13 cellular contexts compared by ENCODE assay signal in the genomic region with DNA sequence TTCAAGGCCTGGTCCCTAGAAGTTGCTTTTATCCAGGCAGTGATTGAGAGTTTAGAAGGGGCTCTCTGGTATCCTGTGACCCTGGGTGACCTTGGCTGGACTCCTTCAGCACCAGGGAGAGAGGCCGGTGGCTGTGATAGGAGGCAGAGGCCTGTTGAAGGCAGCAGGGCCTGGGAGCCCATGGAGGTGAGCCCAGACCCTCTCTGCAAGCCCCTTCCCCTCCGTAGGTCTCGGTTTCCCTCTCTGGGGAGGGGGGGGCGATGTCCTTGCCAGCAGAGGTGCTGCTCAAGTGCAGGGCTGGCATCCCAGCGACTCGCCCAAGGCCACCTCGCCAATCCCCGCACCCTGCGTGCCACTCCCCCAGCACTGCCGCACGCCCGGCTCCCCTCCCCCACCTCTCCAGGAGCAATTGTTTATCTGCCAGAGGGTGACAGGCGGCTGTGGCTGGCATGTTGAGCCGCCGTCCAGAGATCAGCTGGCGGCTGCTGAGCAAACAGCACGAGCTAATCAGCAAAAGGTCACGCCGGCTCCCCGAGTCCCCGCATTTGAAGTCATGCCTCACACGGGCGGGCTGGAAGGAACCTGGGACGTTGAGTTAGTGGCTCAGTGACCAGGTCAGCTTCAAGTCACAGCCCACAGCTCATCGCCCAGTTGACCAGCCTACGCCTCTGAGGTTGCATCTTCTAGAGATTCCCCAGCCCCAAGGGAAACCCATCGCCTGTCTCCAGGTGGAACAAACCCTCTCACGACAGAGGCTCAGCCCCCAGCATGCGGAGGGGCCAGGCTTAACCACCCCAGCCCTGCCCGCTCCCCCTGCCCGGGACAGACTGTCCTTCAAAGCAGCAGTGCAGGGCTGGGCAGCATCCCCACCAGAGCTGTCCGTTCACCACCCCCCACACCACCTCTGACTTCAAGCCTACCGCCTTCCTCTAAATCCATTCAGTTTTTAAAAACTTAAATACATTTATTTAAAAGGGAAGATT. TPM values are rescaled to one million over a fixed set of nuclear protein-coding genes. Genes with fewer than 3 reads are reported as not detected.
DNase-seq lines count a peak whose midpoint lies in the region; ATAC-seq, FAIRE-seq and TF ChIP-seq lines count a peak whose summit lies in the region.
"Had no signal": no experiment of that assay in that cellular context is flagged by ENCODE, and none has a peak within 500 bp of the region (broad histone marks: within the 10 kb centered on the region; RNA-seq: fewer than 3 reads in every experiment).

No MANE protein-coding gene starts in this region.

- TF ChIP-seq CTCF in H1 (IDR thresholded peaks at IDR 0.05; ENCODE audit: control extremely low read depth in 1 of 3, insufficient read depth in 1 of 3, low read depth in 1 of 3, low read length in 3 of 3) = no peak

- peaks cover 10 to 11% of the 10 kb centered on the region in 2 experiments for H3K9me3 ChIP-seq in H1 (ENCODE audit: insufficient read depth in 2 of 2, low read depth in 1 of 2, low read length in 1 of 2)
- H3K9me3 ChIP-seq: ovary had no signal

- H2BK15ac ChIP-seq in H1 (ENCODE audit: low read length) = peak overlapping the region; percentile 92; the same call in 1 of the 2 replicates

- H3K36me3 ChIP-seq in H1 (ENCODE audit: control insufficient read depth in 2 of 4, insufficient read depth in 4 of 4, low read length in 3 of 4) = no peaks in the 10 kb centered on the region
- H3K36me3 ChIP-seq: ovary had no signal

- peak overlapping the region; percentile 11 to 22; a peak in 1 of 4 replicates for H3K4me2 ChIP-seq in H1 (ENCODE audit: insufficient read depth in 1 of 2, low read depth in 2 of 2, low read length in 2 of 2)

- no peak overlapping the region for H2BK120ac ChIP-seq in H1 (replicated peaks; ENCODE audit: low read depth, low read length)

- no peak overlapping the region for H3K27ac ChIP-seq in H1 (ENCODE audit: low read depth, low read length)
- H3K27ac ChIP-seq: ovary had no signal

- H3K18ac ChIP-seq in H1 (ENCODE audit: extremely low read depth, low read length) = peak overlapping the region; percentile 60; the same call in 1 of the 2 replicates

- no peak overlapping the region for H3K4ac ChIP-seq in H1 (replicated peaks; ENCODE audit: insufficient read length, low read depth, low read length)

- no peak for TF ChIP-seq RAD21 in H1 (IDR thresholded peaks at IDR 0.05 in 1 of 2, conservative IDR thresholded peaks at IDR 0.05 in 1 of 2; ENCODE audit: low read depth in 2 of 2, low read length in 2 of 2)

- no peaks in the 10 kb centered on the region for H3K23me2 ChIP-seq in H1 (ENCODE audit: low read depth, low read length)

- H3K27me3 ChIP-seq in H1 (replicated peaks in 1 of 4; ENCODE audit: control insufficient read depth in 3 of 4, extremely low read depth in 1 of 4, insufficient read depth in 3 of 4, low read length in 3 of 4) = no peaks in the 10 kb centered on the region
- H3K27me3 ChIP-seq: ovary had no signal

- no peaks in the 10 kb centered on the region for H3K79me1 ChIP-seq in H1 (ENCODE audit: low read depth, low read length)

- no peak for ATAC-seq in HG03342 (IDR thresholded peaks at IDR 0.05; ENCODE audit: unreplicated experiment)
- ATAC-seq: activated CD8-positive, alpha-beta T cell treated with anti-CD3 and anti-CD28 coated beads for 36 hours had no signal

- no peaks in the 10 kb centered on the region for H4K20me1 ChIP-seq in H1 (replicated peaks in 1 of 2; ENCODE audit: control insufficient read depth in 1 of 2, insufficient read depth in 2 of 2, low read length in 2 of 2)

- H2BK20ac ChIP-seq in H1 (ENCODE audit: low read length) = peak overlapping the region; percentile 90

- H2AFZ ChIP-seq in H1 (ENCODE audit: low read length) = no peak overlapping the region

- H4K8ac ChIP-seq in H1 (ENCODE audit: extremely low read depth, insufficient read depth, low read length) = peak overlapping the region; percentile 43; the same call in 1 of the 2 replicates

- no peak overlapping the region for H3K56ac ChIP-seq in H1 (replicated peaks; ENCODE audit: insufficient read length, low read depth, low read length)

- no peaks in the 10 kb centered on the region for H3K79me2 ChIP-seq in H1 (ENCODE audit: control insufficient read depth in 1 of 2, insufficient read depth in 2 of 2, low read length in 2 of 2)

- no peak overlapping the region for H4K5ac ChIP-seq in H1 (ENCODE audit: insufficient read length, low read depth, low read length)

- CTCF ChIA-PET in H1 (lab: Charles Lee; ENCODE audit: partially characterized antibody) (interaction anchor here (0.6 to 0.9 kb wide), 3 partner anchors 44 to 139 kb away, joined by 3 read pairs; no protein-coding TSS in a partner anchor), HEK293T (lab: Yijun Ruan, JAX) (no interaction called here)

- no peak overlapping the region for H3K14ac ChIP-seq in H1 (ENCODE audit: insufficient read length)

- H3K23ac ChIP-seq in H1 (ENCODE audit: insufficient read length) = no peak overlapping the region

- peak; percentile 49 for DNase-seq in DMS79 treated with DMSO at 0.1 percent for 48 hours (lab: John Stamatoyannopoulos, UW)
- DNase-seq in NCI-H2196 (lab: John Stamatoyannopoulos, UW; ENCODE audit: unreplicated experiment) = peak; percentile 69
- DNase-seq in H1 (ENCODE audit: low read depth in 1 of 2, low spot score in 2 of 2) = no peak
- DNase-seq in myocyte (ENCODE audit: low read depth) = peak; percentile 66
- DNase-seq in NCI-H2081 treated with DMSO at 0.1 percent for 48 hours (lab: John Stamatoyannopoulos, UW) = no peak
- DNase-seq in frontal cortex (ENCODE audit: low spot score in 2 of 2) = no peak
- no peak for DNase-seq in HEK293T (ENCODE audit: extremely low spot score)
- DNase-seq: activated CD8-positive, alpha-beta T cell treated with anti-CD3 and anti-CD28 coated beads for 36 hours; activated naive CD8-positive, alpha-beta T cell treated with anti-CD3 and anti-CD28 coated beads, Interleukin-2, amount 10 ng/mL, durations not matched to agents 7 days and 5 days; CD4-positive, alpha-beta memory T cell; MM.1S; ovary had no signal

- no peak for TF ChIP-seq POLR2A in H1 (IDR thresholded peaks at IDR 0.05; ENCODE audit: control extremely low read depth in 1 of 2, low read depth in 2 of 2, low read length in 2 of 2)

- 80% methylated on average over 29 of the region's 33 CpGs; no CpG with 5 or more reads in 1 of the 2 experiments for WGBS in H1 (ENCODE audit: extremely low coverage in 1 of 2, insufficient coverage in 1 of 2, insufficient read length in 1 of 2, insufficient replicate concordance in 2 of 2, low coverage in 1 of 2, low lambda C conversion rate in 2 of 2, missing lambda C conversion rate in 1 of 2), 2 experiments

- TF ChIP-seq EP300 in H1 (IDR thresholded peaks at IDR 0.05; ENCODE audit: borderline replicate concordance in 1 of 2, low read depth in 2 of 2, low read length in 2 of 2) = no peak

- H2BK5ac ChIP-seq in H1 (ENCODE audit: low read depth, low read length) = peak overlapping the region; percentile 87; the same call in 1 of the 2 replicates

- no peak overlapping the region for H3K9ac ChIP-seq in H1 (replicated peaks in 1 of 4; ENCODE audit: extremely low read depth in 1 of 4, low read depth in 3 of 4, low read length in 3 of 4)

- H4K91ac ChIP-seq in H1 (replicated peaks; ENCODE audit: insufficient read length, low read length) = no peak overlapping the region

- H3K4me3 ChIP-seq in H1 (ENCODE audit: extremely low read depth in 1 of 4, insufficient read depth in 2 of 4, low read depth in 3 of 4, low read length in 4 of 4) = no peak overlapping the region
- H3K4me3 ChIP-seq: ovary had no signal

- H2AK5ac ChIP-seq in H1 (ENCODE audit: low read depth, low read length) = peak overlapping the region; percentile 32; the same call in 1 of the 2 replicates

- H3K4me1 ChIP-seq in H1 (replicated peaks in 1 of 4; ENCODE audit: control insufficient read depth in 3 of 4, insufficient read depth in 4 of 4, low read length in 3 of 4) = peaks cover 0 to 23% (median 21%) of the 10 kb centered on the region in 4 experiments; a peak in 6 of 7 replicates

- peak overlapping the region; percentile 75; the same call in 1 of the 2 replicates for H2BK12ac ChIP-seq in H1 (ENCODE audit: low read depth, low read length)

- POLR2A ChIA-PET in H1 (lab: Charles Lee; ENCODE audit: partially characterized antibody) (interaction anchor here (1.2 to 1.5 kb wide), 3 partner anchors 19 to 137 kb away, joined by 3 to 5 read pairs (median 3); no protein-coding TSS in a partner anchor), HEK293T (lab: Yijun Ruan, JAX) (no interaction called here)

- no peak for FAIRE-seq in H1 (lab: Jason Lieb, UNC)
- FAIRE-seq in frontal cortex (lab: Jason Lieb, UNC) = no peak

TF ChIP-seq in H1, 55 proteins besides CTCF, POLR2A, EP300 and RAD21 (continues in another document):
- TF ChIP-seq MAFK (IDR thresholded peaks at IDR 0.05; ENCODE audit: low read depth, low read length) (no peak), POU5F1 (IDR thresholded peaks at IDR 0.05; ENCODE audit: low read depth, low read length) (no peak), SRF (IDR thresholded peaks at IDR 0.05; ENCODE audit: low read depth, low read length) (no peak), ZNF274 (IDR thresholded peaks at IDR 0.05; ENCODE audit: borderline replicate concordance, extremely low read depth, low read length) (no peak), RBBP5 (IDR thresholded peaks at IDR 0.05; ENCODE audit: borderline replicate concordance, low read depth, low read length) (no peak), SP4 (IDR thresholded peaks at IDR 0.05; ENCODE audit: low read length) (0 out of 2 replicates have a peak, but pooled peaks have one; percentile 62)

TF ChIP-seq in HEK293T, 16 proteins besides CTCF, POLR2A, EP300 and RAD21:
- TF ChIP-seq TARDBP (IDR thresholded peaks at IDR 0.05) (no peak), BHLHE40 (IDR thresholded peaks at IDR 0.05; ENCODE audit: borderline replicate concordance) (no peak), LEF1 (IDR thresholded peaks at IDR 0.05; ENCODE audit: borderline replicate concordance) (no peak), SP1 (IDR thresholded peaks at IDR 0.05) (no peak)

RNA-seq across cellular contexts. Expression of a gene that starts 43.7 kb away (rescaled TPM):
- total RNA-seq in H1 (2021; fragmentation: NEBNext Ultra II Directional; extraction: Animal tissue kit (Norgen Biotek cat#: 25700)) = 2.0 and 2.1 TPM in 2 replicates
- 4.5 and 4.8 TPM in 2 replicates for polyA plus RNA-seq in H1 (2011; rRNA removed)
- 3.6 TPM for polyA plus RNA-seq in H1 (2011; cell fraction: cytosol; rRNA removed)
- polyA plus RNA-seq in H1 (2011; cell fraction: nucleus; rRNA removed) = 2.8 TPM
- polyA plus RNA-seq in H1 (2012, experiment 1 of 2) = 1.5 to 4.4 TPM (median 3.3 TPM) in 4 replicates
- 2.0 TPM for polyA plus RNA-seq in H1 (2012, experiment 2 of 2)
- 3.3 TPM for polyA plus RNA-seq in H1 (2013, experiment 1 of 2)
- polyA plus RNA-seq in H1 (2013, experiment 2 of 2) = 3.5 TPM
- 1.8 and 2.7 TPM in 2 replicates for polyA minus RNA-seq in H1 (2011; rRNA and poly(A)+ RNA removed)
- polyA minus RNA-seq in H1 (2011; cell fraction: cytosol; rRNA and poly(A)+ RNA removed) = 3.5 TPM
- polyA minus RNA-seq in H1 (2011; cell fraction: nucleus; rRNA and poly(A)+ RNA removed) = 1.5 TPM
- total RNA-seq in myocyte (not detected in 2 replicates), frontal cortex (5.7 TPM)
- polyA plus RNA-seq in myocyte (2012) = 0.09 TPM
- total RNA-seq: activated naive CD8-positive, alpha-beta T cell treated with anti-CD3 and anti-CD28 coated beads, Interleukin-2, amount 10 ng/mL, durations not matched to agents 7 days and 5 days had no signal
- polyA plus RNA-seq: CD4-positive, alpha-beta memory T cell had no signal

Comparison
In these comparisons a context has a peak if more than half of its experiments do, and no peak if none do; other contexts are left out.
1. DNase-seq: peak in DMS79 treated with DMSO at 0.1 percent for 48 hours (single experiment), NCI-H2196 (single experiment) and myocyte (single experiment); none in H1 (0 of 2), NCI-H2081 treated with DMSO at 0.1 percent for 48 hours (single experiment), frontal cortex (0 of 2) and HEK293T (single experiment).